In genomic region chr10:58625070-58625469, GRCh38 we compare ENCODE assay signal across 17 cellular contexts.
DNase-seq lines count a peak whose midpoint lies in the region; ATAC-seq and TF ChIP-seq lines count a peak whose summit lies in the region.
"Had no signal": no experiment of that assay in that cellular context is flagged by ENCODE, and none has a peak within 500 bp of the region (broad histone marks: within the 10 kb centered on the region; RNA-seq: fewer than 3 reads in every experiment).

No MANE protein-coding gene starts in this region.

- peak; percentile 85 for DNase-seq in AG09319 (ENCODE audit: extremely low read depth, low read depth)
- DNase-seq in LHCN-M2 (ENCODE audit: low read depth), result peak; percentile 87
- peak; percentile 35 for DNase-seq in dedifferentiated amniotic fluid mesenchymal stem cell (ENCODE audit: extremely low spot score)
- DNase-seq in left lung, result no peak
- DNase-seq in ureter (ENCODE audit: low spot score), result no peak
- no peak for DNase-seq in glutamatergic neuron
- DNase-seq: activated CD8-positive, alpha-beta T cell treated with anti-CD3 and anti-CD28 coated beads for 36 hours; H7; immature natural killer cell; NCI-H2081; NCI-H82; stimulated activated CD4-positive, alpha-beta T cell treated with anti-CD3 and anti-CD28 coated beads, Interleukin-2, amount 100 ng/mL, for 24 hours had no signal

- TF ChIP-seq CTCF in AG09319 (IDR thresholded peaks at IDR 0.05; ENCODE audit: low read depth, low read length), result no peak; the same call in 1 of the 2 replicates
- TF ChIP-seq CTCF in left lung (IDR thresholded peaks at IDR 0.05), result no peak
- TF ChIP-seq CTCF in glutamatergic neuron (IDR thresholded peaks at IDR 0.05; ENCODE audit: partially characterized antibody, unreplicated experiment), result no peak

- H3K4me1 Mint-ChIP-seq in glutamatergic neuron (ENCODE audit: low read depth, unreplicated experiment), result no peaks in the 10 kb centered on the region
- H3K4me1 Mint-ChIP-seq: central memory CD8-positive, alpha-beta T cell; immature natural killer cell had no signal

- H3K9me3 Mint-ChIP-seq in glutamatergic neuron (ENCODE audit: unreplicated experiment), result no peaks in the 10 kb centered on the region
- H3K9me3 Mint-ChIP-seq: activated CD8-positive, alpha-beta T cell treated with anti-CD3 and anti-CD28 coated beads for 36 hours; central memory CD8-positive, alpha-beta T cell had no signal

- no peaks in the 10 kb centered on the region for H3K36me3 ChIP-seq in left lung
- H3K36me3 ChIP-seq: BLaER1 had no signal

- no peak overlapping the region for H3K27ac ChIP-seq in left lung
- H3K27ac ChIP-seq: BLaER1, parathyroid adenoma had no signal

- no peak overlapping the region for H3K27ac Mint-ChIP-seq in glutamatergic neuron (ENCODE audit: unreplicated experiment)
- H3K27ac Mint-ChIP-seq: activated CD8-positive, alpha-beta T cell treated with anti-CD3 and anti-CD28 coated beads for 36 hours; immature natural killer cell had no signal

- no peaks in the 10 kb centered on the region for H3K4me1 ChIP-seq in left lung
- H3K4me1 ChIP-seq: BLaER1, parathyroid adenoma had no signal

- intact Hi-C loops in left lung (cut with DNase I), result no loop called here

- no peaks in the 10 kb centered on the region for H3K27me3 ChIP-seq in left lung
- H3K27me3 ChIP-seq: BLaER1 had no signal

- H3K4me3 Mint-ChIP-seq in glutamatergic neuron (ENCODE audit: unreplicated experiment), result no peak overlapping the region
- H3K4me3 Mint-ChIP-seq: activated CD8-positive, alpha-beta T cell treated with anti-CD3 and anti-CD28 coated beads for 36 hours; central memory CD8-positive, alpha-beta T cell; immature natural killer cell had no signal

- H3K27me3 Mint-ChIP-seq in glutamatergic neuron (ENCODE audit: unreplicated experiment), result no peaks in the 10 kb centered on the region
- H3K27me3 Mint-ChIP-seq: activated CD8-positive, alpha-beta T cell treated with anti-CD3 and anti-CD28 coated beads for 36 hours; central memory CD8-positive, alpha-beta T cell had no signal

- no peaks in the 10 kb centered on the region for H3K36me3 Mint-ChIP-seq in glutamatergic neuron (ENCODE audit: unreplicated experiment)
- H3K36me3 Mint-ChIP-seq: immature natural killer cell had no signal

- ATAC-seq in left lung, result peak; percentile 42
- no peak for ATAC-seq in GM18868 (IDR thresholded peaks at IDR 0.05; ENCODE audit: unreplicated experiment)
- no peak for ATAC-seq in GM21723 (IDR thresholded peaks at IDR 0.05; ENCODE audit: unreplicated experiment)
- ATAC-seq: activated CD8-positive, alpha-beta T cell treated with anti-CD3 and anti-CD28 coated beads for 36 hours had no signal

- H3K9me3 ChIP-seq in left lung, result no peaks in the 10 kb centered on the region
- H3K9me3 ChIP-seq: BLaER1 had no signal

- H3K4me3 ChIP-seq in left lung, result no peak overlapping the region
- H3K4me3 ChIP-seq: BLaER1 had no signal

Comparison
In these comparisons a context has a peak if more than half of its experiments do, and no peak if none do; other contexts are left out.
1. DNase-seq: peak in AG09319 (single experiment), LHCN-M2 (single experiment) and dedifferentiated amniotic fluid mesenchymal stem cell (single experiment); none in left lung (0 of 2), ureter (single experiment) and glutamatergic neuron (single experiment).